Comparison of ENCODE assay signal across 10 cellular contexts in the genomic region with DNA sequence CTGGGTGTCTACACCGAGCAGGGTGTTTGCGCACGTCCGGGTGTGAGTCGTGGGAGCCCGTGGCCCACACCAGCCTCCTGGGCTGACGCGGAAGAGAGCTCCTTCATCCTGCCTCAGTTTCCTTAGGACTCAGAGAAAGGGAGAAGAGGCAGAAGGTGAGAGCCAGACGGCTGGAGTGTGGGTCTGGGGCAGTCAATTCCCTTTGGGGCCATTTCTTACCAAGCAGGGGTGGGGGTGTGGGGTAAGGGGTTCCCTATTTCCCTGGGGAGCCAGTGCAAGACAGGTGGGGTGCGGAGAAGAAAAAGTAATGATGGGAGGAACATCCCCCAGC. TPM values are rescaled to one million over a fixed set of nuclear protein-coding genes. Genes with fewer than 3 reads are reported as not detected.
DNase-seq lines count a peak whose midpoint lies in the region; ATAC-seq and TF ChIP-seq lines count a peak whose summit lies in the region.
"Had no signal": no experiment of that assay in that cellular context is flagged by ENCODE, and none has a peak within 500 bp of the region (broad histone marks: within the 10 kb centered on the region; RNA-seq: fewer than 3 reads in every experiment).

No MANE protein-coding gene starts in this region.

- no peak for TF ChIP-seq EP300 in suprapubic skin (IDR thresholded peaks at IDR 0.05)

- intact Hi-C loops in mammary epithelial cell (cut with micrococcal nuclease), result no loop called here

- H3K9ac ChIP-seq in mammary epithelial cell (ENCODE audit: insufficient read depth, low read length), result no peak overlapping the region

- H3K79me2 ChIP-seq in mammary epithelial cell (ENCODE audit: insufficient read depth, low read length), result no peaks in the 10 kb centered on the region

- no peaks in the 10 kb centered on the region for H3K36me3 ChIP-seq in mammary epithelial cell (ENCODE audit: insufficient read depth, low read length)
- no peaks in the 10 kb centered on the region for H3K36me3 ChIP-seq in suprapubic skin

- H3K27me3 ChIP-seq in mammary epithelial cell (ENCODE audit: insufficient read depth, low read length) (peaks cover 15% of the 10 kb centered on the region), suprapubic skin (peaks cover 36% of the 10 kb centered on the region)

- H3K4me1 Mint-ChIP-seq in activated CD8-positive, alpha-beta memory T cell treated with anti-CD3 and anti-CD28 coated beads, Interleukin-2, amount 10 ng/mL, durations not matched to agents 7 days and 5 days, result peaks cover 20% of the 10 kb centered on the region
- peaks cover 8% of the 10 kb centered on the region for H3K4me1 Mint-ChIP-seq in memory B cell

- peak overlapping the region; percentile 36 for H3K4me3 Mint-ChIP-seq in activated CD8-positive, alpha-beta memory T cell treated with anti-CD3 and anti-CD28 coated beads, Interleukin-2, amount 10 ng/mL, durations not matched to agents 7 days and 5 days
- H3K4me3 Mint-ChIP-seq in memory B cell, result no peak overlapping the region

- in situ Hi-C loops in mammary epithelial cell (cut with MboI; ENCODE audit: low sequenced_read_pairs in 2 of 2), result no loop called here

- DNase-seq in activated CD8-positive, alpha-beta memory T cell treated with anti-CD3 and anti-CD28 coated beads, Interleukin-2, amount 10 ng/mL, durations not matched to agents 7 days and 5 days, result no peak
- DNase-seq in activated CD8-positive, alpha-beta memory T cell treated with anti-CD3 and anti-CD28 coated beads, Interleukin-2, amount 50 U/mL, for 4 hours, result no peak
- DNase-seq in mammary epithelial cell (no peak), memory B cell (ENCODE audit: low spot score in 2 of 2) (no peak), suprapubic skin (ENCODE audit: low spot score in 2 of 2) (peak in 1 of 2 donors; percentile 49), mucosa of gallbladder (ENCODE audit: low spot score) (no peak)
- DNase-seq: HCEC 1CT had no signal

- H3K27ac ChIP-seq in mammary epithelial cell (ENCODE audit: insufficient read depth, low read depth, low read length) (no peak overlapping the region), suprapubic skin (no peak overlapping the region)

- CTCF ChIA-PET in activated CD8-positive, alpha-beta memory T cell treated with anti-CD3 and anti-CD28 coated beads, Interleukin-2, amount 10 ng/mL, durations not matched to agents 7 days and 5 days (lab: Charles Lee), result interaction anchor here (2.5 to 5.4 kb wide), 2 partner anchors 15 to 23 kb away, joined by 12 to 47 read pairs; a partner anchor contains a TSS
- CTCF ChIA-PET in mammary epithelial cell (lab: Charles Lee; ENCODE audit: low non-redundant PET), result no interaction called here

- TF ChIP-seq CTCF in mammary epithelial cell (conservative IDR thresholded peaks at IDR 0.05 in 1 of 2, IDR thresholded peaks at IDR 0.05 in 1 of 2; ENCODE audit: extremely low read depth in 1 of 2, insufficient read depth in 1 of 2, low read depth in 1 of 2, low read length in 2 of 2), result no peak
- no peak for TF ChIP-seq CTCF in suprapubic skin (IDR thresholded peaks at IDR 0.05)

- no peaks in the 10 kb centered on the region for H3K9me3 ChIP-seq in mammary epithelial cell (replicated peaks; ENCODE audit: insufficient read depth, low read length)
- no peaks in the 10 kb centered on the region for H3K9me3 ChIP-seq in suprapubic skin

- no peak for TF ChIP-seq POLR2A in suprapubic skin (IDR thresholded peaks at IDR 0.05)

- 71% methylated on average over 2 of the region's 10 CpGs for WGBS in mammary epithelial cell (ENCODE audit: low coverage, missing lambda C conversion rate)
- 28% methylated on average over 5 of the region's 10 CpGs for WGBS in suprapubic skin

- H3K4me3 ChIP-seq in mammary epithelial cell (replicated peaks in 1 of 3; ENCODE audit: insufficient read depth in 1 of 3, low read depth in 2 of 3, low read length in 3 of 3), result peak overlapping the region in 1 of 3 experiments; percentile 38
- H3K4me3 ChIP-seq in suprapubic skin, result peak overlapping the region; percentile 55

- peaks cover 44% of the 10 kb centered on the region for H3K27me3 Mint-ChIP-seq in activated CD8-positive, alpha-beta memory T cell treated with anti-CD3 and anti-CD28 coated beads, Interleukin-2, amount 10 ng/mL, durations not matched to agents 7 days and 5 days
- H3K27me3 Mint-ChIP-seq in memory B cell, result peaks cover 25% of the 10 kb centered on the region

- BruUV-seq in mammary epithelial cell (replicated peaks; lab: Mats Ljungman, UMichigan), result no TSS peak

- H3K9me3 Mint-ChIP-seq in activated CD8-positive, alpha-beta memory T cell treated with anti-CD3 and anti-CD28 coated beads, Interleukin-2, amount 10 ng/mL, durations not matched to agents 7 days and 5 days (ENCODE audit: low read depth), result no peaks in the 10 kb centered on the region
- peaks cover under 1% of the 10 kb centered on the region for H3K9me3 Mint-ChIP-seq in memory B cell

- H3K4me1 ChIP-seq in mammary epithelial cell (ENCODE audit: insufficient read depth, low read length) (peaks cover 12% of the 10 kb centered on the region), suprapubic skin (peaks cover 14% of the 10 kb centered on the region)

- no peaks in the 10 kb centered on the region for H3K36me3 Mint-ChIP-seq in activated CD8-positive, alpha-beta memory T cell treated with anti-CD3 and anti-CD28 coated beads, Interleukin-2, amount 10 ng/mL, durations not matched to agents 7 days and 5 days
- H3K36me3 Mint-ChIP-seq in memory B cell, result no peaks in the 10 kb centered on the region

- peak overlapping the region; percentile 88 for H3K4me2 ChIP-seq in mammary epithelial cell (ENCODE audit: insufficient read depth, low read depth, low read length)

- peak overlapping the region; percentile 46 for H2AFZ ChIP-seq in mammary epithelial cell (ENCODE audit: low read depth, low read length)

- H3K27ac Mint-ChIP-seq in activated CD8-positive, alpha-beta memory T cell treated with anti-CD3 and anti-CD28 coated beads, Interleukin-2, amount 10 ng/mL, durations not matched to agents 7 days and 5 days, result no peak overlapping the region
- H3K27ac Mint-ChIP-seq in memory B cell, result no peak overlapping the region

- ATAC-seq in activated CD8-positive, alpha-beta memory T cell treated with anti-CD3 and anti-CD28 coated beads, Interleukin-2, amount 10 ng/mL, durations not matched to agents 7 days and 5 days, result peak; percentile 24
- ATAC-seq in memory B cell (ENCODE audit: low read depth), result peak; percentile 17
- ATAC-seq in GM19395 (IDR thresholded peaks at IDR 0.05; ENCODE audit: unreplicated experiment), result no peak
- no peak for ATAC-seq in HG03159 (IDR thresholded peaks at IDR 0.05; ENCODE audit: unreplicated experiment)

- no peaks in the 10 kb centered on the region for H4K20me1 ChIP-seq in mammary epithelial cell (ENCODE audit: insufficient read depth, low read length)

- dilution Hi-C loops in mammary epithelial cell (cut with HindIII; ENCODE audit: low sequenced_read_pairs), result no loop called here

RNA-seq across cellular contexts. Expression of a gene that starts 0.8 kb away (rescaled TPM):
- not detected for total RNA-seq in activated CD8-positive, alpha-beta memory T cell treated with anti-CD3 and anti-CD28 coated beads, Interleukin-2, amount 10 ng/mL, durations not matched to agents 7 days and 5 days
- total RNA-seq in mammary epithelial cell (not detected), suprapubic skin (not detected), mucosa of gallbladder (not detected)
- not detected for polyA plus RNA-seq in mammary epithelial cell
- not detected for polyA minus RNA-seq in mammary epithelial cell
- total RNA-seq: NCI-H460 had no signal

RNA-seq across cellular contexts. Expression of a gene that starts 14.3 kb away (rescaled TPM):
- 10 to 100 TPM; 81.1 to 88.5 TPM for total RNA-seq in activated CD8-positive, alpha-beta memory T cell treated with anti-CD3 and anti-CD28 coated beads, Interleukin-2, amount 10 ng/mL, durations not matched to agents 7 days and 5 days
- total RNA-seq in mammary epithelial cell (10 to 100 TPM; 66.5 to 81.1 TPM), suprapubic skin (10 to 100 TPM; 36.2 to 57.5 (median 45.0) TPM), mucosa of gallbladder (46.1 TPM)
- polyA plus RNA-seq in mammary epithelial cell, result 50.6 TPM
- polyA minus RNA-seq in mammary epithelial cell, result 30.4 TPM

RNA-seq across cellular contexts. Expression of a gene that starts 35.3 kb away (rescaled TPM):
- total RNA-seq in activated CD8-positive, alpha-beta memory T cell treated with anti-CD3 and anti-CD28 coated beads, Interleukin-2, amount 10 ng/mL, durations not matched to agents 7 days and 5 days, result 10 to 100 TPM; 29.2 to 33.3 TPM
- total RNA-seq in mammary epithelial cell, result 10 to 100 TPM; 14.2 to 25.0 TPM
- polyA plus RNA-seq in mammary epithelial cell, result 19.3 TPM
- 14.5 TPM for polyA minus RNA-seq in mammary epithelial cell
- 1 to 10 TPM; 5.0 to 8.3 (median 6.6) TPM for total RNA-seq in suprapubic skin
- total RNA-seq in mucosa of gallbladder, result 18.6 TPM

RNA-seq across cellular contexts. Expression of a gene that starts 43.7 kb away (rescaled TPM):
- total RNA-seq in activated CD8-positive, alpha-beta memory T cell treated with anti-CD3 and anti-CD28 coated beads, Interleukin-2, amount 10 ng/mL, durations not matched to agents 7 days and 5 days, result under 1 TPM in 1 of 2 experiments, not detected in 1; 0.47 TPM
- under 1 TPM in 1 of 2 donors, not detected in 1; 0.17 TPM for total RNA-seq in mammary epithelial cell
- 0.05 TPM for polyA plus RNA-seq in mammary epithelial cell
- polyA minus RNA-seq in mammary epithelial cell, result not detected
- total RNA-seq in suprapubic skin, result not detected
- total RNA-seq in mucosa of gallbladder, result not detected

Comparison
In these comparisons a context has a peak if more than half of its experiments do, and no peak if none do; other contexts are left out.
1. ATAC-seq: peak in activated CD8-positive, alpha-beta memory T cell treated with anti-CD3 and anti-CD28 coated beads, Interleukin-2, amount 10 ng/mL, durations not matched to agents 7 days and 5 days (single experiment) and memory B cell (single experiment); none in GM19395 (single experiment) and HG03159 (single experiment).